ENCODE assay signal across 13 cellular contexts in the genomic region with DNA sequence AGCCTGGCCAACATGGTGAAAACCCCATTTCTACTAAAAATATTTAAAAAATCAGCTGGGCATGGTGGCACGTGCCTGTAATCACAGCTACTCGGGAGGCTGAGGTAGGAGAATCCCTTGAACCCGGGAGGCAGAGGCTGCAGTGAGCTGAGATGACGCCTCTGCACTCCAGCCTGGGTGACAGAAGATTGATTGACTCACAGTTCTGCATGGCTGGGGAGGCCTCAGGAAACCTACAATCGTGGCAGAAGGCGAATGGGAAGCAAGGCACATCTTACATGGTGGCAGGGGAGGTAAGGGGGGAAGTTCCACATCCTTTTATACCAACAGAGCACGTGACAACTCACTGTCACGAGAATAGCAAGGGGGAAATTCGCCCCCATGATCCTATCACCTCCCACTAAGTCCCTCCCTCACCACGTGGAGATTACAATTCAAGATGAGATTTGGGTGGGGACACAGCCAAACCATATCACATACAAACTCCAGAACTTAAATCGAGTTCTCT. TPM values are rescaled to one million over a fixed set of nuclear protein-coding genes. Genes with fewer than 3 reads are reported as not detected.
"Had no signal": no experiment of that assay in that cellular context is flagged by ENCODE, and none has a peak within 500 bp of the region (broad histone marks: within the 10 kb centered on the region; RNA-seq: fewer than 3 reads in every experiment).

No MANE protein-coding gene starts in this region.

RNA-seq across cellular contexts. Expression of a gene that starts 40.8 kb away (rescaled TPM):
- polyA plus RNA-seq: neural cell had no signal

RNA-seq across cellular contexts. Expression of a gene that starts 50.6 kb away (rescaled TPM):
- total RNA-seq: esophagus muscularis mucosa; fibroblast of villous mesenchyme; gastrocnemius medialis; liver; lung microvascular endothelial cell; mesenteric fat pad; mononuclear cell; naive thymus-derived CD8-positive, alpha-beta T cell; osteoblast; psoas muscle; urinary bladder had no signal
- polyA plus RNA-seq: heart right ventricle; naive thymus-derived CD8-positive, alpha-beta T cell; neural cell; urinary bladder had no signal
